In the genomic region with DNA sequence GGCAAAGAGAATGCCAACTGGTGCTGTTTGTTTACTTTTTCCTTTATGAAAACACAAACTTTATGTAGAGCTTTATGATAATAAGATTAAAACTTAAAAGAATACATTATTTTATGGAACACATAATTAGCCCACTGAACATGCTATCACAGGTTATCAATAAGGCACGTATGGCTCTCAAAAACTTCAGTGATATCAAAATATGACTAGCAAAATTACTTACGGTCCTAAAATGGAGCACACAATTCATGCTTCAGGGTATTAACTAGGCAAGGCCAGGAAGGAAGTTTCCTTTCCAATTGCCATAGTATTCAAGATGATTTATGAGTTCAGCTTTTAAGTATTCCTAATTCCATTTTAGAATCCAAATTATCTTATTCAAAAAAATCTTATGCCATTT, we compare ENCODE assay signal across 1 cellular context.
TF ChIP-seq lines count a peak whose summit lies in the region.

No MANE protein-coding gene starts in this region.

TF ChIP-seq in HepG2, 621 proteins besides CTCF, POLR2A, EP300 and RAD21:
- TF ChIP-seq SPEN (CRISPR knock-in tag; IDR thresholded peaks at IDR 0.05; ENCODE audit: low read depth): no peak
- TF ChIP-seq HNRNPL (IDR thresholded peaks at IDR 0.05; ENCODE audit: low read depth, low read length): peak; percentile 71
- TF ChIP-seq ZNF615 (CRISPR knock-in tag; IDR thresholded peaks at IDR 0.05; ENCODE audit: borderline replicate concordance): no peak
- 0 out of 2 replicates have a peak, but pooled peaks have one; percentile 10 for TF ChIP-seq ZNF792 (CRISPR knock-in tag; IDR thresholded peaks at IDR 0.05)
- TF ChIP-seq ZNF609 (CRISPR knock-in tag; IDR thresholded peaks at IDR 0.05; ENCODE audit: borderline replicate concordance): no peak
- no peak for TF ChIP-seq SNAPC2 (CRISPR knock-in tag; IDR thresholded peaks at IDR 0.05)
- TF ChIP-seq RBFOX2 (IDR thresholded peaks at IDR 0.05; ENCODE audit: low read depth, low read length): peak; percentile 90
- no peak for TF ChIP-seq ATF7 (IDR thresholded peaks at IDR 0.05)
- TF ChIP-seq ATF7 (CRISPR knock-in tag; IDR thresholded peaks at IDR 0.05): no peak
- no peak for TF ChIP-seq ZFP62 (CRISPR knock-in tag; IDR thresholded peaks at IDR 0.05)
- no peak for TF ChIP-seq CAMTA2 (CRISPR knock-in tag; IDR thresholded peaks at IDR 0.05; ENCODE audit: borderline replicate concordance)
- no peak for TF ChIP-seq GATAD2A (CRISPR knock-in tag; IDR thresholded peaks at IDR 0.05)
- no peak for TF ChIP-seq ZEB1 (IDR thresholded peaks at IDR 0.05; ENCODE audit: insufficient replicate concordance, low read depth)
- no peak for TF ChIP-seq SSRP1 (CRISPR knock-in tag; IDR thresholded peaks at IDR 0.05)
- TF ChIP-seq, protein P1, sequence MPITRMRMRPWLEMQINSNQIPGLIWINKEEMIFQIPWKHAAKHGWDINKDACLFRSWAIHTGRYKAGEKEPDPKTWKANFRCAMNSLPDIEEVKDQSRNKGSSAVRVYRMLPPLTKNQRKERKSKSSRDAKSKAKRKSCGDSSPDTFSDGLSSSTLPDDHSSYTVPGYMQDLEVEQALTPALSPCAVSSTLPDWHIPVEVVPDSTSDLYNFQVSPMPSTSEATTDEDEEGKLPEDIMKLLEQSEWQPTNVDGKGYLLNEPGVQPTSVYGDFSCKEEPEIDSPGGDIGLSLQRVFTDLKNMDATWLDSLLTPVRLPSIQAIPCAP (CRISPR knock-in tag; IDR thresholded peaks at IDR 0.05; ENCODE audit: low read depth): no peak
- TF ChIP-seq, protein P2, sequence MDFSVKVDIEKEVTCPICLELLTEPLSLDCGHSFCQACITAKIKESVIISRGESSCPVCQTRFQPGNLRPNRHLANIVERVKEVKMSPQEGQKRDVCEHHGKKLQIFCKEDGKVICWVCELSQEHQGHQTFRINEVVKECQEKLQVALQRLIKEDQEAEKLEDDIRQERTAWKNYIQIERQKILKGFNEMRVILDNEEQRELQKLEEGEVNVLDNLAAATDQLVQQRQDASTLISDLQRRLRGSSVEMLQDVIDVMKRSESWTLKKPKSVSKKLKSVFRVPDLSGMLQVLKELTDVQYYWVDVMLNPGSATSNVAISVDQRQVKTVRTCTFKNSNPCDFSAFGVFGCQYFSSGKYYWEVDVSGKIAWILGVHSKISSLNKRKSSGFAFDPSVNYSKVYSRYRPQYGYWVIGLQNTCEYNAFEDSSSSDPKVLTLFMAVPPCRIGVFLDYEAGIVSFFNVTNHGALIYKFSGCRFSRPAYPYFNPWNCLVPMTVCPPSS (IDR thresholded peaks at IDR 0.05): no peak
- TF ChIP-seq AGO2 (optimal IDR thresholded peaks at IDR 0.05; ENCODE audit: low read depth, low read length): peak; percentile 84
- TF ChIP-seq, protein P3, sequence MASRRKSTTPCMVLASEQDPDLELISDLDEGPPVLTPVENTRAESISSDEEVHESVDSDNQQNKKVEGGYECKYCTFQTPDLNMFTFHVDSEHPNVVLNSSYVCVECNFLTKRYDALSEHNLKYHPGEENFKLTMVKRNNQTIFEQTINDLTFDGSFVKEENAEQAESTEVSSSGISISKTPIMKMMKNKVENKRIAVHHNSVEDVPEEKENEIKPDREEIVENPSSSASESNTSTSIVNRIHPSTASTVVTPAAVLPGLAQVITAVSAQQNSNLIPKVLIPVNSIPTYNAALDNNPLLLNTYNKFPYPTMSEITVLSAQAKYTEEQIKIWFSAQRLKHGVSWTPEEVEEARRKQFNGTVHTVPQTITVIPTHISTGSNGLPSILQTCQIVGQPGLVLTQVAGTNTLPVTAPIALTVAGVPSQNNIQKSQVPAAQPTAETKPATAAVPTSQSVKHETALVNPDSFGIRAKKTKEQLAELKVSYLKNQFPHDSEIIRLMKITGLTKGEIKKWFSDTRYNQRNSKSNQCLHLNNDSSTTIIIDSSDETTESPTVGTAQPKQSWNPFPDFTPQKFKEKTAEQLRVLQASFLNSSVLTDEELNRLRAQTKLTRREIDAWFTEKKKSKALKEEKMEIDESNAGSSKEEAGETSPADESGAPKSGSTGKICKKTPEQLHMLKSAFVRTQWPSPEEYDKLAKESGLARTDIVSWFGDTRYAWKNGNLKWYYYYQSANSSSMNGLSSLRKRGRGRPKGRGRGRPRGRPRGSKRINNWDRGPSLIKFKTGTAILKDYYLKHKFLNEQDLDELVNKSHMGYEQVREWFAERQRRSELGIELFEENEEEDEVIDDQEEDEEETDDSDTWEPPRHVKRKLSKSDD (CRISPR knock-in tag; IDR thresholded peaks at IDR 0.05; ENCODE audit: low read depth): no peak
- no peak for TF ChIP-seq HINFP (CRISPR knock-in tag; IDR thresholded peaks at IDR 0.05; ENCODE audit: low read depth)
- TF ChIP-seq NFRKB (IDR thresholded peaks at IDR 0.05): no peak
- TF ChIP-seq HOXD1 (CRISPR knock-in tag; IDR thresholded peaks at IDR 0.05): no peak
- peak; percentile 17 for TF ChIP-seq YY1 (IDR thresholded peaks at IDR 0.05; ENCODE audit: insufficient read depth, insufficient replicate concordance, low read depth, low read length)
- no peak for TF ChIP-seq ZNF740 (CRISPR knock-in tag; IDR thresholded peaks at IDR 0.05)
- no peak for TF ChIP-seq ZNF777 (CRISPR knock-in tag; IDR thresholded peaks at IDR 0.05)
- TF ChIP-seq ZNF558 (CRISPR knock-in tag; IDR thresholded peaks at IDR 0.05; ENCODE audit: borderline replicate concordance): no peak
- TF ChIP-seq NR2F6 (IDR thresholded peaks at IDR 0.05): no peak
- TF ChIP-seq NR2F6 (CRISPR knock-in tag; IDR thresholded peaks at IDR 0.05): no peak
- no peak for TF ChIP-seq IKZF1 (IDR thresholded peaks at IDR 0.05)
- no peak for TF ChIP-seq XRCC5 (optimal IDR thresholded peaks at IDR 0.05; ENCODE audit: low read length)
- TF ChIP-seq FOSL2 (CRISPR knock-in tag; IDR thresholded peaks at IDR 0.05): no peak
- no peak for TF ChIP-seq HCFC1 (IDR thresholded peaks at IDR 0.05; ENCODE audit: low read depth, low read length)
- no peak for TF ChIP-seq KMT2A (CRISPR knock-in tag; IDR thresholded peaks at IDR 0.05)
- TF ChIP-seq SALL2 (CRISPR knock-in tag; IDR thresholded peaks at IDR 0.05): no peak
- no peak for TF ChIP-seq FOXA1 (IDR thresholded peaks at IDR 0.05)
- no peak for TF ChIP-seq FOXA1 (CRISPR knock-in tag; IDR thresholded peaks at IDR 0.05)
- TF ChIP-seq, protein P4, sequence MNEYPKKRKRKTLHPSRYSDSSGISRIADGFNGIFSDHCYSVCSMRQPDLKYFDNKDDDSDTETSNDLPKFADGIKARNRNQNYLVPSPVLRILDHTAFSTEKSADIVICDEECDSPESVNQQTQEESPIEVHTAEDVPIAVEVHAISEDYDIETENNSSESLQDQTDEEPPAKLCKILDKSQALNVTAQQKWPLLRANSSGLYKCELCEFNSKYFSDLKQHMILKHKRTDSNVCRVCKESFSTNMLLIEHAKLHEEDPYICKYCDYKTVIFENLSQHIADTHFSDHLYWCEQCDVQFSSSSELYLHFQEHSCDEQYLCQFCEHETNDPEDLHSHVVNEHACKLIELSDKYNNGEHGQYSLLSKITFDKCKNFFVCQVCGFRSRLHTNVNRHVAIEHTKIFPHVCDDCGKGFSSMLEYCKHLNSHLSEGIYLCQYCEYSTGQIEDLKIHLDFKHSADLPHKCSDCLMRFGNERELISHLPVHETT (CRISPR knock-in tag; conservative IDR thresholded peaks at IDR 0.05): no peak
